Comparison of ENCODE assay signal across 10 cellular contexts in genomic region chr4:26171953-26172352, GRCh38.
DNase-seq lines count a peak whose midpoint lies in the region; ATAC-seq and TF ChIP-seq lines count a peak whose summit lies in the region.
"Had no signal": no experiment of that assay in that cellular context is flagged by ENCODE, and none has a peak within 500 bp of the region (broad histone marks: within the 10 kb centered on the region; RNA-seq: fewer than 3 reads in every experiment).

No MANE protein-coding gene starts in this region.

- POLR2A ChIA-PET in PC-3 (lab: Charles Lee; ENCODE audit: unreplicated experiment) = no interaction called here

- H4K20me1 ChIP-seq in GM23338 (replicated peaks; ENCODE audit: insufficient read depth) (no peaks in the 10 kb centered on the region), neural progenitor cell (ENCODE audit: low read depth) (no peaks in the 10 kb centered on the region), PC-3 (ENCODE audit: low read length) (no peaks in the 10 kb centered on the region)

- intact Hi-C loops in PC-3 (cut with micrococcal nuclease) = no loop called here

- no TSS peak for BruUV-seq in PC-3 (replicated peaks; lab: Mats Ljungman, UMichigan)

- H3K79me2 ChIP-seq in GM23338 (replicated peaks; ENCODE audit: insufficient read depth) (no peaks in the 10 kb centered on the region), neural progenitor cell (ENCODE audit: low read depth) (no peaks in the 10 kb centered on the region), PC-3 (ENCODE audit: low read length) (no peaks in the 10 kb centered on the region)

- H3K27me3 ChIP-seq in GM23338 (ENCODE audit: insufficient read depth) (no peaks in the 10 kb centered on the region), neural progenitor cell (no peaks in the 10 kb centered on the region), PC-3 (ENCODE audit: low read length) (no peaks in the 10 kb centered on the region)
- H3K27me3 ChIP-seq: testis had no signal

- no peak overlapping the region for H3K4me3 ChIP-seq in GM23338
- no peak overlapping the region for H3K4me3 ChIP-seq in foreskin fibroblast (ENCODE audit: low read depth in 1 of 2, low read length in 2 of 2)
- H3K4me3 ChIP-seq in neural progenitor cell = no peak overlapping the region
- H3K4me3 ChIP-seq in PC-3 (ENCODE audit: low read length) = no peak overlapping the region
- H3K4me3 ChIP-seq: testis had no signal

- H3K27ac Mint-ChIP-seq in GM23338 = no peak overlapping the region
- peak overlapping the region; percentile 57 for H3K27ac Mint-ChIP-seq in progenitor cell of endocrine pancreas
- H3K27ac Mint-ChIP-seq in neural progenitor cell = no peak overlapping the region

- H3K9me3 Mint-ChIP-seq in GM23338 = peaks cover 28% of the 10 kb centered on the region
- no peaks in the 10 kb centered on the region for H3K9me3 Mint-ChIP-seq in progenitor cell of endocrine pancreas (ENCODE audit: low read depth)
- no peaks in the 10 kb centered on the region for H3K9me3 Mint-ChIP-seq in neural progenitor cell
- H3K9me3 Mint-ChIP-seq: CD4-positive, CD25-positive, alpha-beta regulatory T cell had no signal

- peaks cover 6% of the 10 kb centered on the region for H3K27me3 Mint-ChIP-seq in GM23338 (ENCODE audit: insufficient read depth, low read depth, poor library complexity)
- H3K27me3 Mint-ChIP-seq in progenitor cell of endocrine pancreas = no peaks in the 10 kb centered on the region
- peaks cover 2% of the 10 kb centered on the region for H3K27me3 Mint-ChIP-seq in neural progenitor cell (ENCODE audit: insufficient read depth, low read depth)

- no peak for TF ChIP-seq CTCF in GM23338 (conservative IDR thresholded peaks at IDR 0.05; ENCODE audit: low read depth in 2 of 2)
- TF ChIP-seq CTCF in foreskin fibroblast (IDR thresholded peaks at IDR 0.05; ENCODE audit: low read depth, low read length) = no peak
- TF ChIP-seq CTCF in progenitor cell of endocrine pancreas (IDR thresholded peaks at IDR 0.05; ENCODE audit: unreplicated experiment) = no peak
- no peak for TF ChIP-seq CTCF in neural progenitor cell (IDR thresholded peaks at IDR 0.05)
- TF ChIP-seq CTCF in PC-3 (conservative IDR thresholded peaks at IDR 0.05; ENCODE audit: low read depth, low read length) = no peak

- no peak overlapping the region for H3K4me3 Mint-ChIP-seq in GM23338
- H3K4me3 Mint-ChIP-seq in progenitor cell of endocrine pancreas (ENCODE audit: low read depth) = no peak overlapping the region
- H3K4me3 Mint-ChIP-seq in neural progenitor cell = no peak overlapping the region
- H3K4me3 Mint-ChIP-seq: CD4-positive, CD25-positive, alpha-beta regulatory T cell had no signal

- ATAC-seq in GM23338 (no peak), PC-3 (no peak)

- H3K9me2 ChIP-seq in GM23338 (ENCODE audit: insufficient read depth) (no peaks in the 10 kb centered on the region), PC-3 (replicated peaks; ENCODE audit: low read length) (no peaks in the 10 kb centered on the region)

- CTCF ChIA-PET in PC-3 (lab: Charles Lee) = no interaction called here

- H2AFZ ChIP-seq in GM23338 (peak overlapping the region; percentile 78; the same call in 1 of the 2 replicates), neural progenitor cell (replicated peaks) (no peak overlapping the region), PC-3 (ENCODE audit: low read length) (no peak overlapping the region)

- H3K4me1 Mint-ChIP-seq in GM23338 (peaks cover 4% of the 10 kb centered on the region), progenitor cell of endocrine pancreas (ENCODE audit: low read depth) (peaks cover 42% of the 10 kb centered on the region), neural progenitor cell (peaks cover 6% of the 10 kb centered on the region)

- no peaks in the 10 kb centered on the region for H3F3A ChIP-seq in GM23338 (replicated peaks; ENCODE audit: low read depth)
- H3F3A ChIP-seq in neural progenitor cell (ENCODE audit: low read depth) = no peaks in the 10 kb centered on the region
- H3F3A ChIP-seq in PC-3 (ENCODE audit: low read length, unreplicated experiment) = no peaks in the 10 kb centered on the region

- H3K9ac ChIP-seq in neural progenitor cell = no peak overlapping the region
- no peak overlapping the region for H3K9ac ChIP-seq in PC-3 (ENCODE audit: low read length)

- H3K4me1 ChIP-seq in GM23338 (ENCODE audit: insufficient read depth) (peaks cover 3% of the 10 kb centered on the region; the same call in 1 of the 2 replicates), neural progenitor cell (no peaks in the 10 kb centered on the region), PC-3 (ENCODE audit: insufficient read depth, low read length) (no peaks in the 10 kb centered on the region)

- H3K9me3 ChIP-seq in neural progenitor cell (ENCODE audit: low read depth) (no peaks in the 10 kb centered on the region), PC-3 (ENCODE audit: low read length) (no peaks in the 10 kb centered on the region)
- H3K9me3 ChIP-seq: testis had no signal

- H3K4me2 ChIP-seq in GM23338 (no peak overlapping the region), neural progenitor cell (no peak overlapping the region), PC-3 (ENCODE audit: low read length) (no peak overlapping the region)

- DNase-seq in GM23338 (ENCODE audit: low spot score) (no peak), SK-N-DZ (ENCODE audit: low spot score) (peak; percentile 32), foreskin fibroblast (peak; percentile 56 to 80), progenitor cell of endocrine pancreas (ENCODE audit: low spot score, unreplicated experiment) (no peak), neural progenitor cell (ENCODE audit: low spot score) (no peak), PC-3 (no peak), NCI-H2081 treated with DMSO at 0.1 percent for 48 hours (lab: John Stamatoyannopoulos, UW) (no peak)
- no peak for DNase-seq in activated CD4-positive, alpha-beta T cell treated with anti-CD3 and anti-CD28 coated beads, Interleukin-2, amount 50 U/mL, for 1 hour
- DNase-seq: CD4-positive, CD25-positive, alpha-beta regulatory T cell; testis had no signal

- H3K36me3 ChIP-seq in GM23338 (ENCODE audit: insufficient read depth) (no peaks in the 10 kb centered on the region; the same call in 1 of the 2 replicates), neural progenitor cell (no peaks in the 10 kb centered on the region), PC-3 (ENCODE audit: low read depth, low read length) (no peaks in the 10 kb centered on the region)

- no peak overlapping the region for H3K27ac ChIP-seq in GM23338 (ENCODE audit: low read depth)
- no peak overlapping the region for H3K27ac ChIP-seq in neural progenitor cell
- H3K27ac ChIP-seq in PC-3 (ENCODE audit: low read length) = no peak overlapping the region
- H3K27ac ChIP-seq: testis had no signal

- H3K36me3 Mint-ChIP-seq in GM23338 (ENCODE audit: low read depth) = peaks cover 7% of the 10 kb centered on the region; the same call in 2 of the 3 replicates
- no peaks in the 10 kb centered on the region for H3K36me3 Mint-ChIP-seq in progenitor cell of endocrine pancreas (ENCODE audit: insufficient read depth)
- no peaks in the 10 kb centered on the region for H3K36me3 Mint-ChIP-seq in neural progenitor cell
- H3K36me3 Mint-ChIP-seq: CD4-positive, CD25-positive, alpha-beta regulatory T cell had no signal

TF ChIP-seq in GM23338, 12 proteins besides CTCF, POLR2A, EP300 and RAD21 (continues in another document):
- no peak for TF ChIP-seq ZNF331 (CRISPR knock-in tag; IDR thresholded peaks at IDR 0.05; ENCODE audit: low read depth)

Comparison
In these comparisons a context has a peak if more than half of its experiments do, and no peak if none do; other contexts are left out.
1. DNase-seq: peak in SK-N-DZ (single experiment) and foreskin fibroblast (2 of 2); none in GM23338 (single experiment), progenitor cell of endocrine pancreas (single experiment), neural progenitor cell (single experiment), PC-3 (single experiment), activated CD4-positive, alpha-beta T cell treated with anti-CD3 and anti-CD28 coated beads, Interleukin-2, amount 50 U/mL, for 1 hour (single experiment) and NCI-H2081 treated with DMSO at 0.1 percent for 48 hours (single experiment).